In the genomic region with DNA sequence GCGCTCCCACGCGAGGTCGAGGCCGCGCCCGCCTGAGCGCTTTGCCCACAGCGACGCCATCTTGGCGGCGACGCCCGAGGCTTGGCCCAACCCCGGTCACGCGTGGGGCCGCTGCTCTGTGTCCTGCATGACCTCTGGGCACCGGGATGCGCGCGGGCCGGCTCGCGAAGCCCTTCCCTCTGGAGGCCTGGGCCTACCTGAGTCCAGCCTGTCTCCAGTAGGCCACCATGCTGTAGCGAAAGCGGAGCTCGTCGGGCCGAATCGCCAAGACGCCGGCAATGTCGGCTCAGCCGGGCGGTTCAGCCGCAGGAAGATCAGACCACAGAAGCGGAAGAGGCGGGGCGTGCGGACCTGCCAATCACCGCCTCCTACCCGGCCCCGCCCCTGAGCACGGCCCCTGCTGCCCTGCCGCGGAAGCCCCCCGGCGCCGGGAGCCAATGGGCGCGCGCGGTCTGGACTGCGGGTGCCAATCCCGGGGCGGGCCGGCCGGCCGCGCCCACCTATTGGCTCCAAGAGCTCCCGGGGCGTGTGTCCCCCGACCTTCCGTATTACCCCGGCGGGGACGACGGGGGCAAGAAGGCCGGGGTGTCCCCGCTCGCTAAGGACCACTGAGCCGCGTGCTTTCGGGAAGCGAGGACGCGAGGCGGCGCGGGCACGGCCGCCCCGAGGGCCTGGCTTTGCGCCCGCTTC, we compare ENCODE assay signal across 8 cellular contexts. TPM values are rescaled to one million over a fixed set of nuclear protein-coding genes. Genes with fewer than 3 reads are reported as not detected.
DNase-seq lines count a peak whose midpoint lies in the region; ATAC-seq and TF ChIP-seq lines count a peak whose summit lies in the region.

A gene (minus strand): TSS at position 313 of the 690 bp plus-strand sequence. CDS start 84 bp downstream, at position 229.

- peaks cover 6 to 22% of the 10 kb centered on the region in 2 experiments for H3K36me3 ChIP-seq in trophoblast cell (ENCODE audit: control insufficient read depth in 1 of 2, insufficient read depth in 2 of 2, low read length in 2 of 2)
- H3K36me3 ChIP-seq in tibial nerve, result peaks cover 0 to 48% (median 13%) of the 10 kb centered on the region in 3 donors

- peak within 1 kb of the TSS; percentile 97 for H3K9ac ChIP-seq in trophoblast cell (ENCODE audit: low read length)

- peak; percentile 96 for ATAC-seq in HG02763 (IDR thresholded peaks at IDR 0.05; ENCODE audit: unreplicated experiment)
- ATAC-seq in activated naive CD8-positive, alpha-beta T cell treated with anti-CD3 and anti-CD28 coated beads, Interleukin-2, amount 50 U/mL, for 24 hours, result peak; percentile 99
- ATAC-seq in Right ventricle myocardium superior (ENCODE audit: poor library complexity), result peak; percentile 100

- H2AFZ ChIP-seq in trophoblast cell (ENCODE audit: insufficient read depth, low read length, poor library complexity), result peak within 1 kb of the TSS; percentile 100

- H3K9me3 ChIP-seq in trophoblast cell (ENCODE audit: insufficient read depth, low read depth, low read length) (no peaks in the 10 kb centered on the region), tibial nerve (no peaks in the 10 kb centered on the region)

- H3K14ac ChIP-seq in trophoblast cell (ENCODE audit: low read length), result peak within 1 kb of the TSS; percentile 100

- DNase-seq in NCI-H1436 (lab: John Stamatoyannopoulos, UW) (peak; percentile 94), SW480 (ENCODE audit: low spot score) (peak; percentile 98), Right ventricle myocardium superior (peak; percentile 98), trophoblast cell (peak; percentile 93 to 94), tibial nerve (ENCODE audit: low spot score in 2 of 2) (peak; percentile 92 to 94)
- peak; percentile 98 for DNase-seq in activated naive CD8-positive, alpha-beta T cell treated with anti-CD3 and anti-CD28 coated beads, Interleukin-2, amount 50 U/mL, for 24 hours

- H3K79me2 ChIP-seq in trophoblast cell (ENCODE audit: control insufficient read depth, insufficient read depth, low read length, poor library complexity), result peaks cover 9% of the 10 kb centered on the region

- peak within 1 kb of the TSS; percentile 98 for H3K4me2 ChIP-seq in trophoblast cell (ENCODE audit: low read length)

- intact Hi-C loops in Right ventricle myocardium superior (cut with DNase I), result no loop called here

- no CpG with 5 or more reads among the region's 86 CpGs for WGBS in trophoblast cell (ENCODE audit: extremely low coverage, insufficient coverage, insufficient read length)
- 0% methylated on average over 28 to 56 of the region's 86 CpGs for WGBS in tibial nerve, 2 donors

- peak within 1 kb of the TSS; percentile 100 for H3K18ac ChIP-seq in trophoblast cell (ENCODE audit: low read length)

- peak; percentile 85 to 90 for TF ChIP-seq POLR2A in tibial nerve (IDR thresholded peaks at IDR 0.05)

- peak within 1 kb of the TSS; percentile 98 for H4K8ac ChIP-seq in trophoblast cell (ENCODE audit: low read depth, low read length)

- H3K4me3 ChIP-seq in GM12875 (ENCODE audit: low read depth, low read length) (peak within 1 kb of the TSS; percentile 77), trophoblast cell (ENCODE audit: low read depth, low read length) (peak within 1 kb of the TSS; percentile 92), tibial nerve (peak within 1 kb of the TSS; percentile 84 to 89 (median 87))

- no peaks in the 10 kb centered on the region for H3K27me3 Mint-ChIP-seq in activated naive CD8-positive, alpha-beta T cell treated with anti-CD3 and anti-CD28 coated beads, Interleukin-2, amount 50 U/mL, for 24 hours

- H3K27me3 ChIP-seq in trophoblast cell (ENCODE audit: insufficient read depth, low read length) (no peaks in the 10 kb centered on the region), tibial nerve (no peaks in the 10 kb centered on the region)

- peak within 1 kb of the TSS; percentile 95 for H3K27ac Mint-ChIP-seq in activated naive CD8-positive, alpha-beta T cell treated with anti-CD3 and anti-CD28 coated beads, Interleukin-2, amount 50 U/mL, for 24 hours

- peak within 1 kb of the TSS; percentile 89 for H2BK12ac ChIP-seq in trophoblast cell (ENCODE audit: low read length)

- H3K9me3 Mint-ChIP-seq in activated naive CD8-positive, alpha-beta T cell treated with anti-CD3 and anti-CD28 coated beads, Interleukin-2, amount 50 U/mL, for 24 hours, result no peaks in the 10 kb centered on the region

- peak within 1 kb of the TSS; percentile 98 for H3K4ac ChIP-seq in trophoblast cell (ENCODE audit: low read depth, low read length)

- peak within 1 kb of the TSS; percentile 98 for H4K12ac ChIP-seq in trophoblast cell (ENCODE audit: low read depth, low read length)

- H2BK120ac ChIP-seq in trophoblast cell (ENCODE audit: insufficient read depth, low read length, poor library complexity), result peak within 1 kb of the TSS; percentile 99

- H2AK5ac ChIP-seq in trophoblast cell (ENCODE audit: low read length), result peak within 1 kb of the TSS; percentile 91

- H4K91ac ChIP-seq in trophoblast cell (ENCODE audit: low read depth, low read length), result peak within 1 kb of the TSS; percentile 100

- no peak for TF ChIP-seq CTCF in GM12875 (IDR thresholded peaks at IDR 0.05; ENCODE audit: borderline replicate concordance, insufficient read depth, low read depth, low read length)
- peak in 1 of 5 experiments; percentile 53 for TF ChIP-seq CTCF in tibial nerve (IDR thresholded peaks at IDR 0.05)

- peaks cover 81% of the 10 kb centered on the region for H3K36me3 Mint-ChIP-seq in activated naive CD8-positive, alpha-beta T cell treated with anti-CD3 and anti-CD28 coated beads, Interleukin-2, amount 50 U/mL, for 24 hours (ENCODE audit: low read depth)

- TF ChIP-seq EP300 in tibial nerve (IDR thresholded peaks at IDR 0.05), result peak in 1 of 2 donors; percentile 91

- peaks cover 6% of the 10 kb centered on the region for H3K79me1 ChIP-seq in trophoblast cell (ENCODE audit: low read length)

- peak within 1 kb of the TSS; percentile 65 for H3K27ac ChIP-seq in trophoblast cell (ENCODE audit: low read depth, low read length)
- H3K27ac ChIP-seq in tibial nerve, result peak within 1 kb of the TSS; percentile 79 to 92 (median 89)

- H3K23ac ChIP-seq in trophoblast cell (ENCODE audit: low read length), result peak within 1 kb of the TSS; percentile 70

- H3K4me1 ChIP-seq in trophoblast cell (ENCODE audit: control insufficient read depth in 1 of 2, insufficient read depth in 2 of 2, low read length in 2 of 2) (peaks cover 4 to 5% of the 10 kb centered on the region in 2 experiments), tibial nerve (peaks cover 0 to 53% (median 41%) of the 10 kb centered on the region in 4 donors)

- peak within 1 kb of the TSS; percentile 91 for H2BK5ac ChIP-seq in trophoblast cell (ENCODE audit: low read depth, low read length, poor library complexity)

- H3K4me1 Mint-ChIP-seq in activated naive CD8-positive, alpha-beta T cell treated with anti-CD3 and anti-CD28 coated beads, Interleukin-2, amount 50 U/mL, for 24 hours, result peaks cover 65% of the 10 kb centered on the region

- H3K4me3 Mint-ChIP-seq in activated naive CD8-positive, alpha-beta T cell treated with anti-CD3 and anti-CD28 coated beads, Interleukin-2, amount 50 U/mL, for 24 hours, result peak within 1 kb of the TSS; percentile 90

RNA-seq across cellular contexts. Expression of the gene that starts here (rescaled TPM):
- total RNA-seq in Right ventricle myocardium superior (143 TPM), tibial nerve (10 to 100 TPM; 15.1 to 35.2 (median 27.7) TPM)
- polyA plus RNA-seq in trophoblast cell (2013), result 59.8 and 60.8 TPM in 2 replicates

Comparison
In these comparisons a context has a peak if more than half of its experiments do, and no peak if none do; other contexts are left out.
1. Peak in every context shown above with its lines: DNase-seq, ATAC-seq, H3K4me3 ChIP-seq and H3K27ac ChIP-seq.